ENCODE assay signal across 29 cellular contexts in the genomic region with DNA sequence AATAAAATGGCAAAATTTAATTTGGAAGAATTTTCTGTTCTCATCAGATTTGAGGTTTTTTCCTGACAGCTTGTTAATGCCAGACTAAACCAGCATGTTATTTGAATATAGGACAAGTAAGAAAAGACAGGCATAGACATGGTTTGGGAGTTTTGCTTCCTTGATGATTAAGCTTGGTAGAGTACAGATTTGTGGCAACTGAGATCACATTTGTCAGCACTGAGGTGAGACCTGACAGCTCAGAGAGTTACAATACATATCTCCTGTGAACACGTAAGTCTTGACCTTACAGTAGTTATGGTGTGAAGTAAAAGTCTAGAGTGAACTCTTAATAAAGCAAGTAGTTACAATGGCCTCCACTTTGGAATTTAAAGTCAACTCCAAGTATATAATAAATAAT. TPM values are rescaled to one million over a fixed set of nuclear protein-coding genes. Genes with fewer than 3 reads are reported as not detected.
"Had no signal": no experiment of that assay in that cellular context is flagged by ENCODE, and none has a peak within 500 bp of the region (broad histone marks: within the 10 kb centered on the region; RNA-seq: fewer than 3 reads in every experiment).

No MANE protein-coding gene starts in this region.

- H3K9me3 ChIP-seq: neutrophil, right lobe of liver, uterus had no signal

- H3K36me3 Mint-ChIP-seq: naive B cell; natural killer cell; stimulated activated memory B cell treated with anti-CD40 and anti-IgM and Interleukin-4, amounts not matched to agents 10 μg/mL and 1 μg/mL and 100 μg/mL, for 72 hours had no signal

- H3K79me2 ChIP-seq: parathyroid adenoma had no signal

- H3K27ac ChIP-seq: left lung, lower lobe of right lung, neural progenitor cell, neutrophil, parathyroid adenoma, right atrium auricular region, right lobe of liver, tibial nerve, uterus had no signal

- H3K9me3 Mint-ChIP-seq: stimulated activated memory B cell treated with anti-CD40 and anti-IgM and Interleukin-4, amounts not matched to agents 10 μg/mL and 1 μg/mL and 100 μg/mL, for 72 hours; type B pancreatic cell had no signal

- H3K9ac ChIP-seq: neural progenitor cell, parathyroid adenoma had no signal

- H3K27me3 Mint-ChIP-seq: naive B cell; stimulated activated memory B cell treated with anti-CD40 and anti-IgM and Interleukin-4, amounts not matched to agents 10 μg/mL and 1 μg/mL and 100 μg/mL, for 72 hours; stimulated activated naive CD8-positive, alpha-beta T cell treated with anti-CD3 and anti-CD28 coated beads, Interleukin-15, amount 100 ng/mL, for 72 hours; type B pancreatic cell had no signal

- ATAC-seq: left lung; lower lobe of right lung; natural killer cell; right lobe of liver; stimulated activated memory B cell treated with anti-CD40 and anti-IgM and Interleukin-4, amounts not matched to agents 10 μg/mL and 1 μg/mL and 100 μg/mL, for 72 hours; stimulated activated naive CD8-positive, alpha-beta T cell treated with anti-CD3 and anti-CD28 coated beads, Interleukin-15, amount 100 ng/mL, for 72 hours had no signal

- H3K36me3 ChIP-seq: left lung, lower lobe of right lung, neutrophil, right atrium auricular region, right lobe of liver, tibial nerve, uterus had no signal

- H3K4me1 ChIP-seq: left lung, lower lobe of right lung, neural progenitor cell, parathyroid adenoma, right atrium auricular region, tibial nerve, uterus had no signal

- H2AFZ ChIP-seq: neural progenitor cell, parathyroid adenoma had no signal

- H3K27me3 ChIP-seq: left lung, neural progenitor cell, neutrophil, right atrium auricular region, right lobe of liver, tibial nerve, uterus had no signal

- H3K4me2 ChIP-seq: neural progenitor cell, smooth muscle cell had no signal

- DNase-seq: hippocampal formation; kidney glomerular epithelial cell; left colon; left lung; lower lobe of right lung; mesendoderm; naive B cell; natural killer cell; nephron progenitor cell; occipital lobe; right lobe of liver; stimulated activated CD4-positive, alpha-beta T cell treated with anti-CD3 and anti-CD28 coated beads, Interleukin-1b, Interleukin-23, amount 100 ng/mL, for 48 hours; stimulated activated CD4-positive, alpha-beta T cell treated with anti-CD3 and anti-CD28 coated beads, Interleukin-2, amount 100 ng/mL, for 48 hours; stimulated activated CD4-positive, alpha-beta T cell treated with anti-CD3 and anti-CD28 coated beads, Interleukin-4, amount 100 ng/mL, for 4 hours; stimulated activated CD8-positive, alpha-beta memory T cell treated with anti-CD3 and anti-CD28 coated beads, Interleukin-4, amount 100 ng/mL, for 48 hours; stimulated activated naive CD4-positive, alpha-beta T cell treated with Interleukin-2 at 50 U/mL for 16 hours; stimulated activated naive CD8-positive, alpha-beta T cell treated with anti-CD3 and anti-CD28 coated beads, Interleukin-15, amount 100 ng/mL, for 72 hours; substantia nigra; uterus had no signal

- H3K4me1 Mint-ChIP-seq: naive B cell; natural killer cell; nephron progenitor cell; neural progenitor cell; stimulated activated memory B cell treated with anti-CD40 and anti-IgM and Interleukin-4, amounts not matched to agents 10 μg/mL and 1 μg/mL and 100 μg/mL, for 72 hours; stimulated activated naive CD8-positive, alpha-beta T cell treated with anti-CD3 and anti-CD28 coated beads, Interleukin-15, amount 100 ng/mL, for 72 hours had no signal

- H3K4me3 ChIP-seq: left lung, lower lobe of right lung, neural progenitor cell, right atrium auricular region, right lobe of liver, smooth muscle cell, tibial nerve, uterus had no signal

- H3K4me3 Mint-ChIP-seq: mesothelial cell of epicardium; naive B cell; natural killer cell; nephron progenitor cell; neural progenitor cell; stimulated activated memory B cell treated with anti-CD40 and anti-IgM and Interleukin-4, amounts not matched to agents 10 μg/mL and 1 μg/mL and 100 μg/mL, for 72 hours; stimulated activated naive CD8-positive, alpha-beta T cell treated with anti-CD3 and anti-CD28 coated beads, Interleukin-15, amount 100 ng/mL, for 72 hours; type B pancreatic cell had no signal

- H3K27ac Mint-ChIP-seq: mesothelial cell of epicardium; naive B cell; natural killer cell; nephron progenitor cell; neural progenitor cell; stimulated activated memory B cell treated with anti-CD40 and anti-IgM and Interleukin-4, amounts not matched to agents 10 μg/mL and 1 μg/mL and 100 μg/mL, for 72 hours; stimulated activated naive CD8-positive, alpha-beta T cell treated with anti-CD3 and anti-CD28 coated beads, Interleukin-15, amount 100 ng/mL, for 72 hours; type B pancreatic cell had no signal

RNA-seq across cellular contexts. Expression of a gene that starts 34.5 kb away (rescaled TPM):
- total RNA-seq: mononuclear cell, right atrium auricular region, tibial nerve had no signal
